Comparison of ENCODE assay signal across 8 cellular contexts in the genomic region with DNA sequence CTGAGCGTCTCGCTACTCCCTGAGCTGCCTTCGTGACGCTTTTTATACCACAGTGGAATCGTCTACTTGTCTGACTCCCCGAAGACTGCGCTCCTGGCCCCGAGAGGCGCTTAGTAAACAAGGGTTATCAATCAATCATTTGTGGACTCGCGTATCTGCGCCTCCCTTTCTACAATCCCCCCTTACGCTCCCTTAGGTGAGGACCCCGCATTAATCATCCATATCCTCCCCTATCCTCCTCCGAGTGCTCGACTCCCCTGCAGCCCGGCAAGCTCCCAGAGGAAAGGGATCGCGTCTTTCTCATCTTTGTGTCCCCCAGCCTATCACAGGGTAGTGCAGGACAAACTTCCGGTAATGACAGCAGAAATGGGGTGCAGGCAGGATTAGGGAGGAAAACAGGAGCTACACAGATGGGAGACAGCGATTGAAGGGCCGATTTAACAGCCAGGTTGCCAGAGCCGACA. TPM values are rescaled to one million over a fixed set of nuclear protein-coding genes. Genes with fewer than 3 reads are reported as not detected.
DNase-seq lines count a peak whose midpoint lies in the region; ATAC-seq and TF ChIP-seq lines count a peak whose summit lies in the region.

No MANE protein-coding gene starts in this region.

- peak; percentile 10 for DNase-seq in NCI-H187 treated with DMSO at 0.1 percent for 48 hours (lab: John Stamatoyannopoulos, UW)
- no peak for DNase-seq in NCI-H187 (lab: John Stamatoyannopoulos, UW)
- DNase-seq in LoVo (ENCODE audit: low spot score): peak; percentile 32
- peak; percentile 18 for DNase-seq in WTC11 (ENCODE audit: low spot score)
- peak; percentile 39 for DNase-seq in endothelial cell (ENCODE audit: low spot score)
- peak in 2 of 3 donors; percentile 48 to 55 for DNase-seq in mucosa of descending colon
- DNase-seq in thoracic aorta (ENCODE audit: low spot score): no peak

- H3K36me3 Mint-ChIP-seq in WTC11 (no peaks in the 10 kb centered on the region), endothelial cell (ENCODE audit: low read depth, unreplicated experiment) (no peaks in the 10 kb centered on the region)

- H3K9me3 ChIP-seq in mucosa of descending colon (no peaks in the 10 kb centered on the region), thoracic aorta (no peaks in the 10 kb centered on the region)

- H3K9me3 Mint-ChIP-seq in WTC11 (no peaks in the 10 kb centered on the region), endothelial cell (ENCODE audit: unreplicated experiment) (no peaks in the 10 kb centered on the region)

- ATAC-seq in GM21723 (IDR thresholded peaks at IDR 0.05; ENCODE audit: unreplicated experiment) (peak; percentile 24), WTC11 (peak; percentile 26), mucosa of descending colon (peak; percentile 27), thoracic aorta (ENCODE audit: insufficient number of reproducible peaks, low FRiP score, low read depth) (peak; percentile 27)

- POLR2A ChIA-PET in WTC11 (lab: Charles Lee): interaction anchor here (0.5 to 1.0 kb wide), 2 partner anchors 29 to 604 kb away, joined by 3 read pairs; no protein-coding TSS in a partner anchor

- peaks cover 8% of the 10 kb centered on the region; the same call in 1 of the 2 replicates for H3K4me1 Mint-ChIP-seq in WTC11
- peaks cover 7% of the 10 kb centered on the region for H3K4me1 Mint-ChIP-seq in endothelial cell (ENCODE audit: unreplicated experiment)

- intact Hi-C loops in mucosa of descending colon (cut with DNase I, micrococcal nuclease): no loop called here

- H3K4me1 ChIP-seq in mucosa of descending colon (ENCODE audit: low read depth): peaks cover 40% of the 10 kb centered on the region
- H3K4me1 ChIP-seq in thoracic aorta (ENCODE audit: control insufficient read depth in 1 of 2, low read depth in 2 of 2): peaks cover 22 to 39% of the 10 kb centered on the region in 2 donors

- CTCF ChIA-PET in WTC11 (lab: Charles Lee): interaction anchor here (0.7 to 2.8 kb wide), 7 partner anchors 16 to 739 kb away, joined by 3 to 18 read pairs (median 6); a partner anchor contains a TSS

- H3K4me3 ChIP-seq in mucosa of descending colon (peak overlapping the region; percentile 92), thoracic aorta (peak overlapping the region; percentile 85)

- H3K36me3 ChIP-seq in mucosa of descending colon (ENCODE audit: low read depth): no peaks in the 10 kb centered on the region
- no peaks in the 10 kb centered on the region for H3K36me3 ChIP-seq in thoracic aorta

- H3K27me3 ChIP-seq in thoracic aorta (replicated peaks; ENCODE audit: insufficient read depth): no peaks in the 10 kb centered on the region

- TF ChIP-seq CTCF in WTC11 (IDR thresholded peaks at IDR 0.05): no peak
- TF ChIP-seq CTCF in endothelial cell (IDR thresholded peaks at IDR 0.05; ENCODE audit: unreplicated experiment): no peak
- TF ChIP-seq CTCF in mucosa of descending colon (IDR thresholded peaks at IDR 0.05): no peak
- no peak for TF ChIP-seq CTCF in thoracic aorta (IDR thresholded peaks at IDR 0.05)

- H3K27ac Mint-ChIP-seq in WTC11 (no peak overlapping the region), endothelial cell (ENCODE audit: unreplicated experiment) (no peak overlapping the region)

- H3K27ac ChIP-seq in thoracic aorta: peak overlapping the region; percentile 96 to 97

- H3K4me3 Mint-ChIP-seq in WTC11 (no peak overlapping the region), endothelial cell (ENCODE audit: unreplicated experiment) (no peak overlapping the region)

- H3K27me3 Mint-ChIP-seq in WTC11 (ENCODE audit: low read depth) (no peaks in the 10 kb centered on the region), endothelial cell (ENCODE audit: unreplicated experiment) (no peaks in the 10 kb centered on the region)

TF ChIP-seq in WTC11, 78 proteins besides CTCF, POLR2A, EP300 and RAD21:
- TF ChIP-seq, protein P1, sequence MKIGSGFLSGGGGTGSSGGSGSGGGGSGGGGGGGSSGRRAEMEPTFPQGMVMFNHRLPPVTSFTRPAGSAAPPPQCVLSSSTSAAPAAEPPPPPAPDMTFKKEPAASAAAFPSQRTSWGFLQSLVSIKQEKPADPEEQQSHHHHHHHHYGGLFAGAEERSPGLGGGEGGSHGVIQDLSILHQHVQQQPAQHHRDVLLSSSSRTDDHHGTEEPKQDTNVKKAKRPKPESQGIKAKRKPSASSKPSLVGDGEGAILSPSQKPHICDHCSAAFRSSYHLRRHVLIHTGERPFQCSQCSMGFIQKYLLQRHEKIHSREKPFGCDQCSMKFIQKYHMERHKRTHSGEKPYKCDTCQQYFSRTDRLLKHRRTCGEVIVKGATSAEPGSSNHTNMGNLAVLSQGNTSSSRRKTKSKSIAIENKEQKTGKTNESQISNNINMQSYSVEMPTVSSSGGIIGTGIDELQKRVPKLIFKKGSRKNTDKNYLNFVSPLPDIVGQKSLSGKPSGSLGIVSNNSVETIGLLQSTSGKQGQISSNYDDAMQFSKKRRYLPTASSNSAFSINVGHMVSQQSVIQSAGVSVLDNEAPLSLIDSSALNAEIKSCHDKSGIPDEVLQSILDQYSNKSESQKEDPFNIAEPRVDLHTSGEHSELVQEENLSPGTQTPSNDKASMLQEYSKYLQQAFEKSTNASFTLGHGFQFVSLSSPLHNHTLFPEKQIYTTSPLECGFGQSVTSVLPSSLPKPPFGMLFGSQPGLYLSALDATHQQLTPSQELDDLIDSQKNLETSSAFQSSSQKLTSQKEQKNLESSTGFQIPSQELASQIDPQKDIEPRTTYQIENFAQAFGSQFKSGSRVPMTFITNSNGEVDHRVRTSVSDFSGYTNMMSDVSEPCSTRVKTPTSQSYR (CRISPR knock-in tag; IDR thresholded peaks at IDR 0.05): 0 out of 2 replicates have a peak, but pooled peaks have one; percentile 36
- TF ChIP-seq CREM (CRISPR knock-in tag; IDR thresholded peaks at IDR 0.05): 0 out of 2 replicates have a peak, but pooled peaks have one; percentile 8
- TF ChIP-seq TEAD1 (CRISPR knock-in tag; IDR thresholded peaks at IDR 0.05): no peak
- TF ChIP-seq NFYB (CRISPR knock-in tag; conservative IDR thresholded peaks at IDR 0.05; ENCODE audit: low read depth): peak; percentile 59
TF ChIP-seq in WTC11: peak in this region for 3.

RNA-seq across cellular contexts. Expression of a gene that starts 0.5 kb away (rescaled TPM):
- total RNA-seq in WTC11 (2021) (122 to 133 TPM (median 128 TPM) in 3 replicates), endothelial cell (ENCODE audit: unreplicated experiment) (195 TPM), mucosa of descending colon (1,000 to 10,000 TPM in 1 of 3 donors, 100 to 1,000 TPM in 2; 557 to 1,169 (median 749) TPM), thoracic aorta (100 to 1,000 TPM; 282 to 326 TPM)

RNA-seq across cellular contexts. Expression of a gene that starts 0.9 kb away (rescaled TPM):
- 4.7 to 6.9 TPM (median 6.3 TPM) in 3 replicates for total RNA-seq in WTC11 (2021)
- 6.3 TPM for total RNA-seq in endothelial cell (ENCODE audit: unreplicated experiment)
- 1 to 10 TPM; 4.5 to 8.6 (median 6.0) TPM for total RNA-seq in mucosa of descending colon
- 1 to 10 TPM; 2.0 to 7.8 TPM for total RNA-seq in thoracic aorta

RNA-seq across cellular contexts. Expression of a gene that starts 34.5 kb away (rescaled TPM):
- total RNA-seq in WTC11 (2021) (0.09 to 0.16 TPM in 2 of 3 replicates, not detected in the other), endothelial cell (ENCODE audit: unreplicated experiment) (not detected), mucosa of descending colon (under 1 TPM in 1 of 3 donors, not detected in 2; 0.39 TPM), thoracic aorta (not detected)

Comparison
In these comparisons a context has a peak if more than half of its experiments do, and no peak if none do; other contexts are left out.
1. DNase-seq: peak in NCI-H187 treated with DMSO at 0.1 percent for 48 hours (single experiment), LoVo (single experiment), WTC11 (single experiment), endothelial cell (single experiment) and mucosa of descending colon (2 of 3); none in NCI-H187 (0 of 2) and thoracic aorta (single experiment).
2. Peak in every context shown above with its lines, with median percentiles within 50 percentile points of each other: ATAC-seq.